21 cellular contexts compared by ENCODE assay signal in genomic region chrX:9759340-9759739, GRCh38. TPM values are rescaled to one million over a fixed set of nuclear protein-coding genes. Genes with fewer than 3 reads are reported as not detected.
A peak's percentile ranks its signal among the peaks of the same experiment; 100 is the strongest.
DNase-seq lines count a peak whose midpoint lies in the region; ATAC-seq, FAIRE-seq and TF ChIP-seq lines count a peak whose summit lies in the region.
"Had no signal": no experiment of that assay in that cellular context is flagged by ENCODE, and none has a peak within 500 bp of the region (broad histone marks: within the 10 kb centered on the region; RNA-seq: fewer than 3 reads in every experiment).

No MANE protein-coding gene starts in this region.

- TF ChIP-seq POLR2A in A549 (IDR thresholded peaks at IDR 0.05; ENCODE audit: low read length) (no peak), K562 (conservative IDR thresholded peaks at IDR 0.05) (no peak), spleen (IDR thresholded peaks at IDR 0.05) (no peak)

- BruUV-seq in K562 (replicated peaks; lab: Mats Ljungman, UMichigan): no TSS peak

- TF ChIP-seq RAD21 in A549 (conservative IDR thresholded peaks at IDR 0.05 in 1 of 2, IDR thresholded peaks at IDR 0.05 in 1 of 2) (no peak), K562 (CRISPR knock-in tag; conservative IDR thresholded peaks at IDR 0.05 in 1 of 2, IDR thresholded peaks at IDR 0.05 in 1 of 2) (no peak)

- peak; percentile 20 to 34; a peak in 2 of 6 replicates for ATAC-seq in A549
- ATAC-seq in K562: no peak

- no peaks in the 10 kb centered on the region for H3K4me1 ChIP-seq in A549
- H3K4me1 ChIP-seq in K562 (replicated peaks in 1 of 2; ENCODE audit: control insufficient read depth in 2 of 2, insufficient read depth in 2 of 2, low read length in 2 of 2): no peaks in the 10 kb centered on the region
- no peaks in the 10 kb centered on the region for H3K4me1 ChIP-seq in spleen
- H3K4me1 ChIP-seq: Caco-2, HAP-1 had no signal

- H3K4me3 ChIP-seq in A549 (no peak overlapping the region), K562 (no peak overlapping the region), spleen (no peak overlapping the region)
- H3K4me3 ChIP-seq: GM23248, HAP-1 had no signal

- no peaks in the 10 kb centered on the region for H3K79me2 ChIP-seq in K562 (ENCODE audit: control insufficient read depth, insufficient read depth, low read length)

- DNase-seq in A549 (ENCODE audit: low read depth in 1 of 2, low spot score in 1 of 2): peak in 1 of 2 experiments; percentile 4
- peak; percentile 24 for DNase-seq in DMS79 (lab: John Stamatoyannopoulos, UW)
- peak; percentile 2 for DNase-seq in NCI-H2227 treated with DMSO at 0.1 percent for 48 hours (lab: John Stamatoyannopoulos, UW)
- DNase-seq in K562 (ENCODE audit: extremely low read depth in 1 of 4, low spot score in 3 of 4): no peak
- no peak for DNase-seq in spleen
- no peak for DNase-seq in stimulated activated CD4-positive, alpha-beta T cell treated with anti-CD3 and anti-CD28 coated beads, Interleukin-12 subunit alpha, Interleukin-12 subunit beta, amount 100 ng/mL, for 4 hours
- DNase-seq in NCI-H748 (lab: John Stamatoyannopoulos, UW; ENCODE audit: unreplicated experiment): no peak
- DNase-seq: AML-193; Caco-2; CD4-positive, alpha-beta T cell; GM23248 had no signal

- FAIRE-seq in A549 (lab: Jason Lieb, UNC) (no peak), K562 (lab: Jason Lieb, UNC) (no peak)
- FAIRE-seq: A204.1, D721Med, G401.6, GM12891, GM19239 had no signal

- CTCF ChIA-PET in A549 (lab: Yijun Ruan, JAX) (no interaction called here), K562 (lab: Yijun Ruan, JAX; ENCODE audit: low intra/inter-chr PET ratio) (no interaction called here)

- no peaks in the 10 kb centered on the region for H3K36me3 ChIP-seq in K562 (ENCODE audit: control insufficient read depth, insufficient read depth, low read length)
- H3K36me3 ChIP-seq in spleen: no peaks in the 10 kb centered on the region
- H3K36me3 ChIP-seq: HAP-1 had no signal

- POLR2A ChIA-PET in A549 (lab: Yijun Ruan, JAX) (no interaction called here), K562 (lab: Yijun Ruan, JAX) (interaction anchor here (0.5 kb wide), 1 partner anchor 1096 kb away, joined by 3 read pairs; no protein-coding TSS in a partner anchor)

- H4K20me1 ChIP-seq in K562 (replicated peaks; ENCODE audit: control insufficient read depth, insufficient read depth, low read length): no peaks in the 10 kb centered on the region

- H3K27ac ChIP-seq in A549: no peak overlapping the region
- no peak overlapping the region for H3K27ac ChIP-seq in K562 (ENCODE audit: extremely low read depth, low read depth, low read length)
- H3K27ac ChIP-seq in spleen: no peak overlapping the region
- H3K27ac ChIP-seq: C4-2B, GM23248 had no signal

- in situ Hi-C loops in K562 (cut with MboI): no loop called here

- H3K9me3 ChIP-seq in A549: no peaks in the 10 kb centered on the region
- H3K9me3 ChIP-seq in K562 (replicated peaks; ENCODE audit: control insufficient read depth, insufficient read depth, low read depth, low read length): no peaks in the 10 kb centered on the region
- peaks cover 0 to 24% (median 2%) of the 10 kb centered on the region in 8 donors for H3K9me3 ChIP-seq in spleen
- H3K9me3 ChIP-seq: Caco-2, HAP-1 had no signal

- no peak overlapping the region for H3K9ac ChIP-seq in K562 (ENCODE audit: insufficient read depth in 1 of 2, low read depth in 2 of 2, low read length in 2 of 2)
- H3K9ac ChIP-seq: GM23248 had no signal

- H3K9me1 ChIP-seq in K562 (ENCODE audit: control insufficient read depth, insufficient read depth, low read length): no peaks in the 10 kb centered on the region

- WGBS in A549 (ENCODE audit: missing lambda C conversion rate): 25% methylated on average over 7 of the region's 8 CpGs
- WGBS in K562 (ENCODE audit: insufficient coverage, low coverage, missing lambda C conversion rate): 2% methylated on average over 8 of the region's 8 CpGs
- 72 to 93% (median 74%) methylated on average over 8 of the region's 8 CpGs; no CpG with 5 or more reads in 1 of the 5 donors for WGBS in spleen, 5 donors

- intact Hi-C loops in K562 (cut with micrococcal nuclease): no loop called here
- intact Hi-C loops in spleen (cut with DNase I; ENCODE audit: low total_unique reads): no loop called here

- TF ChIP-seq EP300 in A549 (IDR thresholded peaks at IDR 0.05) (no peak), K562 (IDR thresholded peaks at IDR 0.05; ENCODE audit: low read length) (no peak)

- TF ChIP-seq CTCF in A549 (IDR thresholded peaks at IDR 0.05): no peak
- no peak for TF ChIP-seq CTCF in K562 (IDR thresholded peaks at IDR 0.05 in 2 of 3, conservative IDR thresholded peaks at IDR 0.05 in 1 of 3; ENCODE audit: insufficient read depth in 2 of 3, low read depth in 1 of 3, low read length in 3 of 3)
- no peak for TF ChIP-seq CTCF in spleen (IDR thresholded peaks at IDR 0.05 in 8 of 11, conservative IDR thresholded peaks at IDR 0.05 in 3 of 11)

- peaks cover 2 to 11% of the 10 kb centered on the region in 2 experiments; a peak in 4 of 5 replicates for H3K27me3 ChIP-seq in K562 (ENCODE audit: control insufficient read depth in 2 of 2, insufficient read depth in 2 of 2, low read length in 2 of 2)
- H3K27me3 ChIP-seq in spleen (replicated peaks in 1 of 7): peaks cover 0 to 5% (median 0%) of the 10 kb centered on the region in 7 donors

- H2AFZ ChIP-seq in K562 (ENCODE audit: low read depth, low read length): no peak overlapping the region
- H2AFZ ChIP-seq: GM23248 had no signal

- H3K4me2 ChIP-seq in A549 (peak overlapping the region; percentile 47), K562 (ENCODE audit: insufficient read depth, low read length) (no peak overlapping the region)

RNA-seq across cellular contexts. Expression of gene GPR143, which starts 6.3 kb away (rescaled TPM):
- polyA plus RNA-seq in A549 (2011; rRNA removed): 0.07 TPM in 1 of 2 replicates, not detected in the other
- 0.03 TPM in 1 of 2 replicates, not detected in the other for polyA plus RNA-seq in A549 (2012; cell fraction: cytosol; rRNA removed)
- not detected in 2 replicates for polyA plus RNA-seq in A549 (2012; cell fraction: nucleus; rRNA removed)
- polyA plus RNA-seq in A549 (2017; fragmentation: RNase III; extraction: RNeasy Plus Mini Kit Qiagen cat#74134 plus additional on column Dnase treatment): not detected in 3 replicates
- polyA minus RNA-seq in A549 (2011; rRNA and poly(A)+ RNA removed): not detected in 2 replicates
- total RNA-seq in K562 (2011; cell fraction: chromatin; rRNA removed; ENCODE audit: low replicate concordance): not detected in 2 replicates
- total RNA-seq in K562 (2011; cell fraction: nucleolus; rRNA removed): not detected in 2 replicates
- not detected in 2 replicates for total RNA-seq in K562 (2011; cell fraction: nucleoplasm; rRNA removed)
- not detected in 2 replicates for total RNA-seq in K562 (2014; rRNA removed)
- not detected in 2 replicates for total RNA-seq in K562 (2014; rRNA removed; fragmentation: Illumina TruSeq; extraction: Trizol)
- not detected in 2 replicates for total RNA-seq in K562 (2015; rRNA removed; fragmentation: Illumina TruSeq; extraction: Trizol)
- total RNA-seq in K562 (2021): not detected in 2 replicates
- polyA plus RNA-seq in K562 (2011; rRNA removed): not detected in 2 replicates
- polyA plus RNA-seq in K562 (2011; cell fraction: cytosol; rRNA removed): not detected in 2 replicates
- not detected in 2 replicates for polyA plus RNA-seq in K562 (2011; cell fraction: nucleus; rRNA removed)
- not detected in 2 replicates for polyA plus RNA-seq in K562 (2012)
- not detected in 2 replicates for polyA plus RNA-seq in K562 (2014; fragmentation: Illumina TruSeq; extraction: Trizol)
- not detected for polyA plus RNA-seq in K562 (2014; fragmentation: Nextera tagmentation; extraction: Ambion mirVana)
- polyA plus RNA-seq in K562 (2014; rRNA removed): not detected in 2 replicates
- not detected in 2 replicates for polyA minus RNA-seq in K562 (2011; rRNA and poly(A)+ RNA removed)
- not detected in 2 replicates for polyA minus RNA-seq in K562 (2011; cell fraction: cytosol; rRNA and poly(A)+ RNA removed)
- polyA minus RNA-seq in K562 (2011; cell fraction: nucleus; rRNA and poly(A)+ RNA removed): not detected in 2 replicates
- not detected for total RNA-seq in spleen
- polyA plus RNA-seq in spleen: under 1 TPM in 1 of 3 donors, not detected in 2; 0.17 TPM
- total RNA-seq: CD4-positive, alpha-beta T cell; GM23248; H4; HT-29 had no signal
- polyA plus RNA-seq: BJ, GM23248 had no signal

RNA-seq across cellular contexts. Expression of gene SHROOM2, which starts 26.9 kb away (rescaled TPM):
- polyA plus RNA-seq in A549 (2011; rRNA removed): 0.12 and 0.21 TPM in 2 replicates
- polyA plus RNA-seq in A549 (2012; cell fraction: cytosol; rRNA removed): 0.04 and 0.06 TPM in 2 replicates
- 0.16 and 0.25 TPM in 2 replicates for polyA plus RNA-seq in A549 (2012; cell fraction: nucleus; rRNA removed)
- polyA plus RNA-seq in A549 (2017; fragmentation: RNase III; extraction: RNeasy Plus Mini Kit Qiagen cat#74134 plus additional on column Dnase treatment): 0.16 to 0.27 TPM (median 0.21 TPM) in 3 replicates
- 0.17 and 0.54 TPM in 2 replicates for polyA minus RNA-seq in A549 (2011; rRNA and poly(A)+ RNA removed)
- total RNA-seq in K562 (2011; cell fraction: chromatin; rRNA removed; ENCODE audit: low replicate concordance): not detected in 2 replicates
- total RNA-seq in K562 (2011; cell fraction: nucleolus; rRNA removed): under 0.01 TPM in 1 of 2 replicates, not detected in the other
- total RNA-seq in K562 (2011; cell fraction: nucleoplasm; rRNA removed): not detected in 2 replicates
- not detected in 2 replicates for total RNA-seq in K562 (2014; rRNA removed)
- not detected in 2 replicates for total RNA-seq in K562 (2014; rRNA removed; fragmentation: Illumina TruSeq; extraction: Trizol)
- not detected in 2 replicates for total RNA-seq in K562 (2015; rRNA removed; fragmentation: Illumina TruSeq; extraction: Trizol)
- not detected in 2 replicates for total RNA-seq in K562 (2021)
- polyA plus RNA-seq in K562 (2011; rRNA removed): not detected in 2 replicates
- polyA plus RNA-seq in K562 (2011; cell fraction: cytosol; rRNA removed): 0.01 TPM in 1 of 2 replicates, not detected in the other
- not detected in 2 replicates for polyA plus RNA-seq in K562 (2011; cell fraction: nucleus; rRNA removed)
- not detected in 2 replicates for polyA plus RNA-seq in K562 (2012)
- not detected in 2 replicates for polyA plus RNA-seq in K562 (2014; fragmentation: Illumina TruSeq; extraction: Trizol)
- polyA plus RNA-seq in K562 (2014; fragmentation: Nextera tagmentation; extraction: Ambion mirVana): not detected
- polyA plus RNA-seq in K562 (2014; rRNA removed): not detected in 2 replicates
- polyA minus RNA-seq in K562 (2011; rRNA and poly(A)+ RNA removed): not detected in 2 replicates
- polyA minus RNA-seq in K562 (2011; cell fraction: cytosol; rRNA and poly(A)+ RNA removed): not detected in 2 replicates
- not detected in 2 replicates for polyA minus RNA-seq in K562 (2011; cell fraction: nucleus; rRNA and poly(A)+ RNA removed)
- total RNA-seq in spleen: 1 to 10 TPM; 1.5 to 3.7 (median 2.0) TPM
- under 1 TPM; 0.21 to 0.61 (median 0.22) TPM for polyA plus RNA-seq in spleen
- total RNA-seq: CD4-positive, alpha-beta T cell; HT-29 had no signal

Comparison
In these comparisons a context has a peak if more than half of its experiments do, and no peak if none do; other contexts are left out.
1. DNase-seq: peak in DMS79 (single experiment) and NCI-H2227 treated with DMSO at 0.1 percent for 48 hours (single experiment); none in K562 (0 of 4), spleen (single experiment), stimulated activated CD4-positive, alpha-beta T cell treated with anti-CD3 and anti-CD28 coated beads, Interleukin-12 subunit alpha, Interleukin-12 subunit beta, amount 100 ng/mL, for 4 hours (single experiment) and NCI-H748 (single experiment).
2. Of the 35 proteins assayed by ChIP-seq in both K562 and A549: peak only in K562: BHLHE40; only in A549: USF2; in both: none; in neither: 33.